Comparison of ENCODE assay signal across 24 cellular contexts in genomic region chr9:135584371-135584770, GRCh38. TPM values are rescaled to one million over a fixed set of nuclear protein-coding genes. Genes with fewer than 3 reads are reported as not detected.
DNase-seq lines count a peak whose midpoint lies in the region; ATAC-seq and TF ChIP-seq lines count a peak whose summit lies in the region.
"Had no signal": no experiment of that assay in that cellular context is flagged by ENCODE, and none has a peak within 500 bp of the region (broad histone marks: within the 10 kb centered on the region; RNA-seq: fewer than 3 reads in every experiment).

No MANE protein-coding gene starts in this region.

- H3K9me3 ChIP-seq in BLaER1 (no peaks in the 10 kb centered on the region), RWPE2 (ENCODE audit: severe bottlenecking) (no peaks in the 10 kb centered on the region), spleen (no peaks in the 10 kb centered on the region)
- H3K9me3 ChIP-seq: Caco-2 had no signal

- H4K20me1 ChIP-seq in BLaER1 = no peaks in the 10 kb centered on the region

- H3K4me2 ChIP-seq in BLaER1 = peak overlapping the region; percentile 73

- ATAC-seq in RWPE2 (ENCODE audit: low read depth) (no peak), left lobe of liver (no peak), GM18907 (IDR thresholded peaks at IDR 0.05; ENCODE audit: unreplicated experiment) (no peak)
- ATAC-seq: GM12878, Right ventricle myocardium inferior had no signal

- H3K9ac ChIP-seq in BLaER1 = no peak overlapping the region; the same call in 1 of the 2 replicates

- WGBS in spleen, 5 donors = 0 to 82% (median 56%) methylated on average over 2 to 5 of the region's 5 CpGs

- no peak for TF ChIP-seq CTCF in RWPE2 (IDR thresholded peaks at IDR 0.05; ENCODE audit: poor library complexity, severe bottlenecking)
- TF ChIP-seq CTCF in spleen (IDR thresholded peaks at IDR 0.05 in 8 of 11, conservative IDR thresholded peaks at IDR 0.05 in 3 of 11) = no peak

- H3K4me1 ChIP-seq in BLaER1 = peaks cover 42% of the 10 kb centered on the region
- no peaks in the 10 kb centered on the region for H3K4me1 ChIP-seq in RWPE2 (ENCODE audit: insufficient read depth, poor library complexity, severe bottlenecking)
- H3K4me1 ChIP-seq in spleen = peaks cover 0 to 6% (median 0%) of the 10 kb centered on the region in 6 donors
- H3K4me1 ChIP-seq: Caco-2 had no signal

- H3K36me3 ChIP-seq in BLaER1 (no peaks in the 10 kb centered on the region), RWPE2 (ENCODE audit: low read depth) (no peaks in the 10 kb centered on the region), spleen (no peaks in the 10 kb centered on the region)

- no peak for TF ChIP-seq POLR2A in spleen (IDR thresholded peaks at IDR 0.05)

- intact Hi-C loops in spleen (cut with DNase I; ENCODE audit: low total_unique reads) = no loop called here

- peak; percentile 46 for DNase-seq in RWPE2 (ENCODE audit: low spot score)
- DNase-seq in left lobe of liver (ENCODE audit: low spot score) = peak; percentile 28
- DNase-seq in spleen = peak; percentile 43
- DNase-seq in superior temporal gyrus (ENCODE audit: extremely low spot score) = no peak
- DNase-seq in SHP77 treated with DMSO at 0.1 percent for 48 hours (lab: John Stamatoyannopoulos, UW) = no peak
- DNase-seq: Caco-2; CD4-positive, alpha-beta memory T cell; DND-41; Kasumi-1; NCI-H1694; NCI-H2081; NCI-H2171 treated with DMSO at 0.1 percent for 48 hours; NCI-H524 treated with DMSO at 0.1 percent for 48 hours; NCI-H82; OCI-M1 had no signal

- H3K4me3 ChIP-seq in BLaER1 (no peak overlapping the region), RWPE2 (ENCODE audit: severe bottlenecking) (no peak overlapping the region), spleen (no peak overlapping the region)
- H3K4me3 ChIP-seq: GM12878, SK-N-MC had no signal

- no peaks in the 10 kb centered on the region for H3K27me3 ChIP-seq in BLaER1
- H3K27me3 ChIP-seq in RWPE2 (ENCODE audit: insufficient read depth, poor library complexity, severe bottlenecking) = peaks cover 4% of the 10 kb centered on the region
- peaks cover 0 to 56% (median 0%) of the 10 kb centered on the region in 7 donors for H3K27me3 ChIP-seq in spleen (replicated peaks in 1 of 7)

- H3K27ac ChIP-seq in BLaER1 (peak overlapping the region; percentile 38; the same call in 1 of the 2 replicates), RWPE2 (ENCODE audit: poor library complexity, severe bottlenecking) (no peak overlapping the region), spleen (no peak overlapping the region)
- H3K27ac ChIP-seq: SK-N-MC had no signal

RNA-seq across cellular contexts. Expression of gene PAEP, which starts 22.8 kb away (rescaled TPM):
- total RNA-seq in left lobe of liver (not detected), spleen (not detected)
- not detected for polyA plus RNA-seq in spleen
- total RNA-seq: A673; Caco-2; CD4-positive, alpha-beta memory T cell; GM12878; H7; MCF 10A; Right ventricle myocardium inferior had no signal
- polyA plus RNA-seq: BJ; CD4-positive, alpha-beta memory T cell; GM12878 had no signal

RNA-seq across cellular contexts. Expression of gene OBP2A, which starts 38.4 kb away (rescaled TPM):
- total RNA-seq in left lobe of liver (not detected), spleen (under 1 TPM in 1 of 7 donors, not detected in 6; 0.40 TPM)
- polyA plus RNA-seq in spleen = not detected
- total RNA-seq: A673; Caco-2; CD4-positive, alpha-beta memory T cell; GM12878; H7; MCF 10A; Right ventricle myocardium inferior had no signal
- polyA plus RNA-seq: BJ; CD4-positive, alpha-beta memory T cell; GM12878 had no signal

RNA-seq across cellular contexts. Expression of gene GLT6D1, which starts 55.0 kb away (rescaled TPM):
- total RNA-seq in left lobe of liver (not detected), spleen (not detected)
- polyA plus RNA-seq in spleen = not detected
- total RNA-seq: A673; Caco-2; CD4-positive, alpha-beta memory T cell; GM12878; H7; MCF 10A; Right ventricle myocardium inferior had no signal
- polyA plus RNA-seq: BJ; CD4-positive, alpha-beta memory T cell; GM12878 had no signal

Comparison
In these comparisons a context has a peak if more than half of its experiments do, and no peak if none do; other contexts are left out.
1. DNase-seq: peak in RWPE2 (single experiment), left lobe of liver (single experiment) and spleen (single experiment); none in superior temporal gyrus (single experiment) and SHP77 treated with DMSO at 0.1 percent for 48 hours (single experiment).